In genomic region chr11:72676874-72677341, GRCh38 we compare ENCODE assay signal across 9 cellular contexts. TPM values are rescaled to one million over a fixed set of nuclear protein-coding genes. Genes with fewer than 3 reads are reported as not detected.
A peak's percentile ranks its signal among the peaks of the same experiment; 100 is the strongest.
DNase-seq lines count a peak whose midpoint lies in the region.
"Had no signal": no experiment of that assay in that cellular context is flagged by ENCODE, and none has a peak within 500 bp of the region (broad histone marks: within the 10 kb centered on the region; RNA-seq: fewer than 3 reads in every experiment).

No MANE protein-coding gene starts in this region.

- peak; percentile 78 for DNase-seq in 8988T
- DNase-seq in HT1080 (ENCODE audit: low read depth): peak; percentile 35
- peak; percentile 55 to 63 for DNase-seq in activated CD4-positive, alpha-beta T cell treated with anti-CD3 and anti-CD28 coated beads for 24 hours (ENCODE audit: low read depth in 2 of 2)
- peak; percentile 65 for DNase-seq in mucosa of gallbladder (ENCODE audit: low spot score)
- DNase-seq in stimulated activated naive CD4-positive, alpha-beta T cell treated with Interleukin-2 at 50 U/mL for 16 hours (lab: John Stamatoyannopoulos, UW): peak; percentile 38
- DNase-seq in cerebellum (ENCODE audit: low spot score): no peak
- no peak for DNase-seq in COLO668 (lab: John Stamatoyannopoulos, UW; ENCODE audit: unreplicated experiment)

- peak overlapping the region; percentile 10 for H3K27ac ChIP-seq in cingulate gyrus (ENCODE audit: low read depth, low read length)
- H3K27ac ChIP-seq: suprapubic skin had no signal

RNA-seq across cellular contexts. Expression of gene PDE2A, which starts 2.7 kb away (rescaled TPM):
- total RNA-seq in HT1080 (2014; rRNA removed; shearing (Covaris generic)): 3.6 and 7.7 TPM in 2 replicates
- polyA plus RNA-seq in HT1080 (2015; cell fraction: cytosol; rRNA removed): 11.5 and 11.9 TPM in 2 replicates
- 53.1 and 54.3 TPM in 2 replicates for polyA plus RNA-seq in HT1080 (2015; cell fraction: nucleus; rRNA removed)
- total RNA-seq in mucosa of gallbladder (23.7 TPM), cerebellum (8.4 TPM)

Comparison
In these comparisons a context has a peak if more than half of its experiments do, and no peak if none do; other contexts are left out.
1. DNase-seq: peak in 8988T (single experiment), HT1080 (single experiment), activated CD4-positive, alpha-beta T cell treated with anti-CD3 and anti-CD28 coated beads for 24 hours (2 of 2), mucosa of gallbladder (single experiment) and stimulated activated naive CD4-positive, alpha-beta T cell treated with Interleukin-2 at 50 U/mL for 16 hours (single experiment); none in cerebellum (single experiment) and COLO668 (single experiment).